ENCODE assay signal across 9 cellular contexts in the genomic region with DNA sequence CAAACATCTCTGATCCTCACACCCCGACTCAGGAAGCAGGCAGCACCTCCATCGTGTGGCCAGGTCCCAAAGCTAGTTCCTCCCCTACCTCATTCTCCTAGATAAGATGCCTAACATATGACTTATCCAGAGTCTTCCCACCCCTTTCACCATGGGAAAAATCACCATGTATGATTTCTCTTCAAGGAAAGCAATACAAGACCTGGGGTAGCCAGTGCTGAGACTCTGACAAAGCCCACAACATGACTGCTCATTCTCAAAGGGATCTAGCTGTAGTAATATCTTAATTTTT. TPM values are rescaled to one million over a fixed set of nuclear protein-coding genes. Genes with fewer than 3 reads are reported as not detected.
DNase-seq lines count a peak whose midpoint lies in the region; ATAC-seq and TF ChIP-seq lines count a peak whose summit lies in the region.
"Had no signal": no experiment of that assay in that cellular context is flagged by ENCODE, and none has a peak within 500 bp of the region (broad histone marks: within the 10 kb centered on the region; RNA-seq: fewer than 3 reads in every experiment).

No MANE protein-coding gene starts in this region.

- no peaks in the 10 kb centered on the region for H3K9me3 Mint-ChIP-seq in CD8-positive, alpha-beta T cell

- H3K27me3 ChIP-seq in CD8-positive, alpha-beta T cell (ENCODE audit: insufficient read depth, low read length): no peaks in the 10 kb centered on the region
- no peaks in the 10 kb centered on the region for H3K27me3 ChIP-seq in neuron (ENCODE audit: insufficient read depth, low read length)

- H3K27ac ChIP-seq in CD8-positive, alpha-beta T cell (ENCODE audit: low read depth, low read length): no peak overlapping the region
- H3K27ac ChIP-seq in cingulate gyrus (ENCODE audit: low read depth, low read length): peak overlapping the region; percentile 42

- POLR2A ChIA-PET in CD8-positive, alpha-beta T cell (lab: Charles Lee): interaction anchor here (1.0 to 1.3 kb wide), 2 partner anchors 47 to 62 kb away, joined by 3 to 6 read pairs; partner anchors contain the start of gene CMTM3

- no peak for DNase-seq in CD8-positive, alpha-beta T cell
- no peak for DNase-seq in Jurkat, Clone E6-1 (ENCODE audit: low read depth, low spot score)
- no peak for DNase-seq in NCI-H510A treated with DMSO at 0.1 percent for 48 hours (lab: John Stamatoyannopoulos, UW)
- DNase-seq in activated gamma-delta T cell treated with Interleukin-2 at 50 U/mL for 16 hours: no peak
- DNase-seq in RKO (ENCODE audit: low spot score): no peak

- H3K27me3 Mint-ChIP-seq in CD8-positive, alpha-beta T cell (ENCODE audit: low read depth): peaks cover 5% of the 10 kb centered on the region

- no peaks in the 10 kb centered on the region for H3K9me3 ChIP-seq in CD8-positive, alpha-beta T cell (ENCODE audit: low read length)
- H3K9me3 ChIP-seq in neuron (ENCODE audit: low read length): no peaks in the 10 kb centered on the region
- H3K9me3 ChIP-seq: HAP-1 had no signal

- peaks cover 8% of the 10 kb centered on the region for H3K4me1 Mint-ChIP-seq in CD8-positive, alpha-beta T cell (ENCODE audit: low read depth)

- H2AFZ ChIP-seq in neuron (ENCODE audit: low read depth, low read length): peak overlapping the region; percentile 29

- TF ChIP-seq CTCF in CD8-positive, alpha-beta T cell (IDR thresholded peaks at IDR 0.05): no peak

- no peak overlapping the region for H3K27ac Mint-ChIP-seq in CD8-positive, alpha-beta T cell

- intact Hi-C loops in CD8-positive, alpha-beta T cell (cut with DNase I, micrococcal nuclease): loop anchor here (2.0 to 10.0 kb wide), 3 partner anchors 25 to 101 kb away; partner anchors contain the start of gene DYNC1LI2 (in 1 of the 2)

- peak overlapping the region; percentile 72 for H3K4me3 Mint-ChIP-seq in CD8-positive, alpha-beta T cell

- H3K36me3 Mint-ChIP-seq in CD8-positive, alpha-beta T cell: no peaks in the 10 kb centered on the region

- H3K4me3 ChIP-seq in CD8-positive, alpha-beta T cell (ENCODE audit: low read depth, low read length): peak overlapping the region; percentile 35
- peak overlapping the region; percentile 56 for H3K4me3 ChIP-seq in Jurkat, Clone E6-1 (ENCODE audit: low read length)
- H3K4me3 ChIP-seq in neuron (ENCODE audit: low read length): peak overlapping the region; percentile 45
- H3K4me3 ChIP-seq: HAP-1 had no signal

- ATAC-seq in CD8-positive, alpha-beta T cell: no peak
- ATAC-seq in GM19455 (IDR thresholded peaks at IDR 0.05; ENCODE audit: unreplicated experiment): no peak

- CTCF ChIA-PET in CD8-positive, alpha-beta T cell (lab: Charles Lee): interaction anchor here (0.6 to 2.4 kb wide), 32 partner anchors 9 to 331 kb away, joined by 3 to 35 read pairs (median 5); partner anchors contain the start of genes CKLF, CMTM4, DYNC1LI2 and NAE1

- no peaks in the 10 kb centered on the region for H3K36me3 ChIP-seq in CD8-positive, alpha-beta T cell (ENCODE audit: insufficient read depth, low read length)
- no peaks in the 10 kb centered on the region for H3K36me3 ChIP-seq in neuron (ENCODE audit: insufficient read depth, low read length)
- H3K36me3 ChIP-seq: HAP-1 had no signal

- H3K4me1 ChIP-seq in CD8-positive, alpha-beta T cell (ENCODE audit: insufficient read depth, low read length): peaks cover 9% of the 10 kb centered on the region
- peaks cover 8% of the 10 kb centered on the region for H3K4me1 ChIP-seq in neuron (ENCODE audit: insufficient read depth, low read length)

RNA-seq across cellular contexts. Expression of gene CMTM4, which starts 45.1 kb away (rescaled TPM):
- under 1 TPM; 0.84 to 0.89 TPM for total RNA-seq in CD8-positive, alpha-beta T cell
- polyA plus RNA-seq in Jurkat, Clone E6-1 (2012; ENCODE audit: insufficient read depth, insufficient read length): 5.2 TPM

RNA-seq across cellular contexts. Expression of gene CMTM3, which starts 46.9 kb away (rescaled TPM):
- 10 to 100 TPM; 40.0 to 40.6 TPM for total RNA-seq in CD8-positive, alpha-beta T cell
- polyA plus RNA-seq in Jurkat, Clone E6-1 (2012; ENCODE audit: insufficient read depth, insufficient read length): 103 TPM
